ENCODE assay signal across 8 cellular contexts in genomic region chr3:47476644-47477199, GRCh38. TPM values are rescaled to one million over a fixed set of nuclear protein-coding genes. Genes with fewer than 3 reads are reported as not detected.
DNase-seq lines count a peak whose midpoint lies in the region; ATAC-seq and TF ChIP-seq lines count a peak whose summit lies in the region.

No MANE protein-coding gene starts in this region.

- H3K4me1 Mint-ChIP-seq in chondrocyte (ENCODE audit: low read depth): peaks cover 26% of the 10 kb centered on the region
- H3K4me1 Mint-ChIP-seq in nephron progenitor cell: peaks cover 49% of the 10 kb centered on the region

- peak overlapping the region; percentile 87 for H3K4me3 Mint-ChIP-seq in chondrocyte (ENCODE audit: unreplicated experiment)
- H3K4me3 Mint-ChIP-seq in nephron progenitor cell: peak overlapping the region; percentile 79

- no peaks in the 10 kb centered on the region for H3K36me3 Mint-ChIP-seq in chondrocyte (ENCODE audit: low read depth)
- no peaks in the 10 kb centered on the region for H3K36me3 Mint-ChIP-seq in nephron progenitor cell (ENCODE audit: low read depth)

- DNase-seq in AG04450 (ENCODE audit: low read depth, low spot score) (no peak), LNCaP clone FGC (ENCODE audit: low read depth) (no peak), chondrocyte (ENCODE audit: low spot score) (no peak), nephron progenitor cell (no peak), cerebellum (ENCODE audit: low spot score) (no peak), left colon (no peak), CD1c-positive myeloid dendritic cell (ENCODE audit: extremely low spot score) (no peak), DMS153 treated with DMSO at 0.1 percent for 48 hours (lab: John Stamatoyannopoulos, UW; ENCODE audit: unreplicated experiment) (no peak)

- H3K27me3 Mint-ChIP-seq in chondrocyte (ENCODE audit: low read depth): no peaks in the 10 kb centered on the region
- peaks cover 3% of the 10 kb centered on the region for H3K27me3 Mint-ChIP-seq in nephron progenitor cell (ENCODE audit: low read depth, poor library complexity)

- H3K27ac Mint-ChIP-seq in chondrocyte (ENCODE audit: unreplicated experiment) (peak overlapping the region; percentile 69), nephron progenitor cell (no peak overlapping the region)

- H3K4me3 ChIP-seq in AG04450 (ENCODE audit: low read depth, low read length) (peak overlapping the region; percentile 87; the same call in 1 of the 2 replicates), LNCaP clone FGC (ENCODE audit: low read depth, low read length) (peak overlapping the region; percentile 95)

- H3K9me3 ChIP-seq in AG04450 (ENCODE audit: control insufficient read depth, insufficient read depth, low read length): no peaks in the 10 kb centered on the region

- CTCF ChIA-PET in AG04450 (lab: Charles Lee): interaction anchor here (0.6 to 3.0 kb wide), 8 partner anchors 10 to 57 kb away, joined by 3 to 31 read pairs (median 3); no protein-coding TSS in a partner anchor

- POLR2A ChIA-PET in AG04450 (lab: Yijun Ruan, JAX): interaction anchor here (0.6 kb wide), 1 partner anchor 313 kb away, joined by 3 read pairs; no protein-coding TSS in a partner anchor

- no peak overlapping the region for H3K27ac ChIP-seq in AG04450 (ENCODE audit: low read depth, low read length)

- no peak for ATAC-seq in left colon

- intact Hi-C loops in left colon (cut with DNase I, micrococcal nuclease): loop anchor here (5.0 to 10.0 kb wide), 2 partner anchors 52 to 54 kb away; no protein-coding TSS in a partner anchor

- TF ChIP-seq CTCF in AG04450 (IDR thresholded peaks at IDR 0.05; ENCODE audit: low read depth, low read length): no peak
- no peak for TF ChIP-seq CTCF in LNCaP clone FGC (IDR thresholded peaks at IDR 0.05; ENCODE audit: control insufficient read depth, extremely low read depth, insufficient read depth)
- no peak for TF ChIP-seq CTCF in chondrocyte (IDR thresholded peaks at IDR 0.05)
- no peak for TF ChIP-seq CTCF in nephron progenitor cell (IDR thresholded peaks at IDR 0.05)

- H3K9me3 Mint-ChIP-seq in chondrocyte (ENCODE audit: low read depth) (no peaks in the 10 kb centered on the region), nephron progenitor cell (no peaks in the 10 kb centered on the region)

- no peaks in the 10 kb centered on the region for H3K27me3 ChIP-seq in AG04450 (ENCODE audit: control insufficient read depth, insufficient read depth, low read length)

RNA-seq across cellular contexts. Expression of gene SCAP, which starts 1.0 kb away (rescaled TPM):
- 17.0 and 22.9 TPM in 2 replicates for polyA plus RNA-seq in AG04450 (2011; rRNA removed)
- 42.9 and 46.3 TPM in 2 replicates for polyA minus RNA-seq in AG04450 (2011; rRNA and poly(A)+ RNA removed)
- total RNA-seq in chondrocyte (47.3 to 79.8 TPM (median 49.7 TPM) in 3 replicates), cerebellum (63.3 TPM), left colon (100 to 1,000 TPM; 118 to 123 TPM)

RNA-seq across cellular contexts. Expression of gene ELP6, which starts 36.8 kb away (rescaled TPM):
- 40.0 and 46.6 TPM in 2 replicates for polyA plus RNA-seq in AG04450 (2011; rRNA removed)
- 31.1 and 39.0 TPM in 2 replicates for polyA minus RNA-seq in AG04450 (2011; rRNA and poly(A)+ RNA removed)
- total RNA-seq in chondrocyte (28.8 to 42.9 TPM (median 30.2 TPM) in 3 replicates), cerebellum (25.0 TPM), left colon (10 to 100 TPM; 21.7 to 22.4 TPM)
